Comparison of ENCODE assay signal across 10 cellular contexts in genomic region chr15:47384316-47384715, GRCh38.
A peak's percentile ranks its signal among the peaks of the same experiment; 100 is the strongest.
DNase-seq lines count a peak whose midpoint lies in the region; ATAC-seq and TF ChIP-seq lines count a peak whose summit lies in the region.
"Had no signal": no experiment of that assay in that cellular context is flagged by ENCODE, and none has a peak within 500 bp of the region (broad histone marks: within the 10 kb centered on the region; RNA-seq: fewer than 3 reads in every experiment).

No MANE protein-coding gene starts in this region.

- WGBS in ectodermal cell, 2 experiments: 50 to 51% methylated on average over 3 of the region's 3 CpGs

- ATAC-seq in GM21786 (IDR thresholded peaks at IDR 0.05; ENCODE audit: unreplicated experiment) (no peak), HG02610 (IDR thresholded peaks at IDR 0.05; ENCODE audit: unreplicated experiment) (no peak)
- ATAC-seq: HCT116 had no signal

- H3K9me3 ChIP-seq in BE2C (no peaks in the 10 kb centered on the region), ectodermal cell (ENCODE audit: control insufficient read depth, low read length) (no peaks in the 10 kb centered on the region)

- DNase-seq in BE2C: peak; percentile 48
- peak; percentile 22 to 77 for DNase-seq in NCI-H446 (lab: John Stamatoyannopoulos, UW)
- peak; percentile 23 to 37 for DNase-seq in lung microvascular endothelial cell (ENCODE audit: low read depth in 2 of 2)
- DNase-seq in activated T-cell treated with anti-CD3 and anti-CD28 coated beads, Interleukin-2, amount 50 U/mL, for 1 hour: no peak
- no peak for DNase-seq in SHP77 treated with DMSO at 0.1 percent for 48 hours (lab: John Stamatoyannopoulos, UW)
- DNase-seq: DND-41 had no signal

- H3K4me3 ChIP-seq in BE2C (ENCODE audit: low read depth, low read length) (no peak overlapping the region), ectodermal cell (ENCODE audit: insufficient read depth, low read depth, low read length) (no peak overlapping the region)

- H3K4me1 ChIP-seq in BE2C: peaks cover 4% of the 10 kb centered on the region
- H3K4me1 ChIP-seq in ectodermal cell (ENCODE audit: control insufficient read depth, insufficient read depth, low read length): peaks cover 3% of the 10 kb centered on the region

- H3K27me3 ChIP-seq in BE2C: no peaks in the 10 kb centered on the region
- H3K27me3 ChIP-seq in ectodermal cell (ENCODE audit: control insufficient read depth, insufficient read depth, low read length, poor library complexity, severe bottlenecking): no peaks in the 10 kb centered on the region

- H3K36me3 ChIP-seq in BE2C: no peaks in the 10 kb centered on the region
- H3K36me3 ChIP-seq in ectodermal cell (ENCODE audit: control insufficient read depth, insufficient read depth, low read length): no peaks in the 10 kb centered on the region

- TF ChIP-seq CTCF in BE2C (IDR thresholded peaks at IDR 0.05; ENCODE audit: low read depth, low read length): no peak

- H3K27ac ChIP-seq in ectodermal cell (ENCODE audit: insufficient read depth, low read depth, low read length, poor library complexity, severe bottlenecking): peak overlapping the region; percentile 48

Comparison
In these comparisons a context has a peak if more than half of its experiments do, and no peak if none do; other contexts are left out.
1. DNase-seq: peak in BE2C (single experiment), NCI-H446 (2 of 2) and lung microvascular endothelial cell (2 of 2); none in activated T-cell treated with anti-CD3 and anti-CD28 coated beads, Interleukin-2, amount 50 U/mL, for 1 hour (single experiment) and SHP77 treated with DMSO at 0.1 percent for 48 hours (single experiment).